8 cellular contexts compared by ENCODE assay signal in genomic region chr19:10292789-10293636, GRCh38. TPM values are rescaled to one million over a fixed set of nuclear protein-coding genes. Genes with fewer than 3 reads are reported as not detected.
A peak's percentile ranks its signal among the peaks of the same experiment; 100 is the strongest.
DNase-seq lines count a peak whose midpoint lies in the region; ATAC-seq and TF ChIP-seq lines count a peak whose summit lies in the region.

No MANE protein-coding gene starts in this region.

- POLR2A ChIA-PET in BJ (lab: Charles Lee): interaction anchor here (0.6 kb wide), 1 partner anchor 12 kb away, joined by 3 read pairs; no protein-coding TSS in a partner anchor

- H3K4me1 Mint-ChIP-seq in natural killer cell: peaks cover 42 to 62% of the 10 kb centered on the region in 2 donors

- H3K9me3 Mint-ChIP-seq in natural killer cell: no peaks in the 10 kb centered on the region

- peaks cover 7 to 34% of the 10 kb centered on the region in 2 donors for H3K27me3 Mint-ChIP-seq in natural killer cell (ENCODE audit: low read depth in 2 of 2)

- peak overlapping the region; percentile 86 for H3K4me3 Mint-ChIP-seq in natural killer cell

- ATAC-seq in natural killer cell (no peak), HG02678 (IDR thresholded peaks at IDR 0.05; ENCODE audit: unreplicated experiment) (no peak), GM18517 (IDR thresholded peaks at IDR 0.05; ENCODE audit: unreplicated experiment) (no peak), GM21825 (IDR thresholded peaks at IDR 0.05; ENCODE audit: unreplicated experiment) (no peak)

- peak overlapping the region; percentile 44 for H3K4me3 ChIP-seq in BJ (ENCODE audit: low read depth, low read length)
- peak overlapping the region; percentile 56 for H3K4me3 ChIP-seq in HUES6 (ENCODE audit: low read depth, low read length)
- peak overlapping the region; percentile 42 for H3K4me3 ChIP-seq in colonic mucosa

- H3K9me3 ChIP-seq in HUES6 (ENCODE audit: control insufficient read depth, insufficient read depth, low read depth, low read length) (no peaks in the 10 kb centered on the region), colonic mucosa (no peaks in the 10 kb centered on the region)

- TF ChIP-seq CTCF in BJ (IDR thresholded peaks at IDR 0.05; ENCODE audit: insufficient read depth, low read depth, low read length): no peak
- TF ChIP-seq CTCF in colonic mucosa (IDR thresholded peaks at IDR 0.05): no peak
- no peak for TF ChIP-seq CTCF in natural killer cell (IDR thresholded peaks at IDR 0.05)

- CTCF ChIA-PET in BJ (lab: Yijun Ruan, JAX): no interaction called here

- H3K36me3 ChIP-seq in BJ (ENCODE audit: control insufficient read depth, insufficient read depth, low read length) (peaks cover 1% of the 10 kb centered on the region), HUES6 (ENCODE audit: control insufficient read depth, insufficient read depth, low read length) (no peaks in the 10 kb centered on the region), colonic mucosa (no peaks in the 10 kb centered on the region)

- H3K27ac ChIP-seq in HUES6 (ENCODE audit: low read depth, low read length) (no peak overlapping the region), colonic mucosa (no peak overlapping the region)

- H3K4me1 ChIP-seq in HUES6 (ENCODE audit: control insufficient read depth, insufficient read depth, low read length): peaks cover 31% of the 10 kb centered on the region
- H3K4me1 ChIP-seq in colonic mucosa: peaks cover 44% of the 10 kb centered on the region

- peak overlapping the region; percentile 63 to 71 for H3K27ac Mint-ChIP-seq in natural killer cell

- DNase-seq in BJ (ENCODE audit: low read depth): no peak
- DNase-seq in colonic mucosa: no peak
- DNase-seq in natural killer cell: no peak
- DNase-seq in anterior cingulate cortex (lab: John Stamatoyannopoulos, UW): no peak

- intact Hi-C loops in colonic mucosa (cut with DNase I): no loop called here
- intact Hi-C loops in natural killer cell (cut with micrococcal nuclease): loop anchor here (5.0 kb wide), 1 partner anchor 219 kb away; no protein-coding TSS in a partner anchor

- H3K9ac ChIP-seq in HUES6 (ENCODE audit: low read length) (no peak overlapping the region), colonic mucosa (ENCODE audit: low read depth in 2 of 2, low read length in 2 of 2) (peak overlapping the region in 1 of 2 donors; percentile 5)

- H3K27me3 ChIP-seq in BJ (ENCODE audit: control insufficient read depth, insufficient read depth, low read length): peaks cover 8% of the 10 kb centered on the region
- H3K27me3 ChIP-seq in HUES6 (ENCODE audit: control insufficient read depth, insufficient read depth, low read length): peaks cover 91% of the 10 kb centered on the region
- peaks cover 81% of the 10 kb centered on the region for H3K27me3 ChIP-seq in colonic mucosa

- no peaks in the 10 kb centered on the region for H3K36me3 Mint-ChIP-seq in natural killer cell

RNA-seq across cellular contexts. Expression of gene ICAM5, which starts 3.3 kb away (rescaled TPM):
- polyA plus RNA-seq in BJ (2011; rRNA removed): 6.7 and 9.2 TPM in 2 replicates
- 1.8 and 1.9 TPM in 2 replicates for polyA minus RNA-seq in BJ (2011; rRNA and poly(A)+ RNA removed)
- total RNA-seq in colonic mucosa: 1 to 10 TPM in 1 of 2 donors, under 1 TPM in 1; 0.74 to 1.3 TPM
- 1 to 10 TPM; 1.1 to 1.6 (median 1.5) TPM for total RNA-seq in natural killer cell

RNA-seq across cellular contexts. Expression of gene ICAM4, which starts 6.3 kb away (rescaled TPM):
- polyA plus RNA-seq in BJ (2011; rRNA removed): 1.1 and 1.5 TPM in 2 replicates
- 0.24 and 0.46 TPM in 2 replicates for polyA minus RNA-seq in BJ (2011; rRNA and poly(A)+ RNA removed)
- total RNA-seq in colonic mucosa: under 1 TPM; 0.19 to 0.37 TPM
- 1 to 10 TPM; 1.3 to 3.6 (median 3.0) TPM for total RNA-seq in natural killer cell

RNA-seq across cellular contexts. Expression of gene ZGLP1, which starts 16.6 kb away (rescaled TPM):
- 1.2 TPM in 2 replicates for polyA plus RNA-seq in BJ (2011; rRNA removed)
- 1.1 TPM in 1 of 2 replicates, not detected in the other for polyA minus RNA-seq in BJ (2011; rRNA and poly(A)+ RNA removed)
- total RNA-seq in colonic mucosa: 1 to 10 TPM in 1 of 2 donors, under 1 TPM in 1; 0.96 to 5.1 TPM
- 1 to 10 TPM; 1.4 to 2.2 (median 1.9) TPM for total RNA-seq in natural killer cell

RNA-seq across cellular contexts. Expression of gene ICAM1, which starts 22.1 kb away (rescaled TPM):
- 42.5 and 55.9 TPM in 2 replicates for polyA plus RNA-seq in BJ (2011; rRNA removed)
- polyA minus RNA-seq in BJ (2011; rRNA and poly(A)+ RNA removed): 31.9 and 34.6 TPM in 2 replicates
- total RNA-seq in colonic mucosa (10 to 100 TPM in 1 of 2 donors, 1 to 10 TPM in 1; 3.5 to 13.1 TPM), natural killer cell (10 to 100 TPM; 33.1 to 73.7 (median 56.5) TPM)

RNA-seq across cellular contexts. Expression of gene FDX2, which starts 22.8 kb away (rescaled TPM):
- polyA plus RNA-seq in BJ (2011; rRNA removed): 25.6 and 40.1 TPM in 2 replicates
- polyA minus RNA-seq in BJ (2011; rRNA and poly(A)+ RNA removed): 12.8 and 20.1 TPM in 2 replicates
- total RNA-seq in colonic mucosa (10 to 100 TPM; 10.7 to 19.8 TPM), natural killer cell (1 to 10 TPM; 1.7 to 4.1 (median 4.0) TPM)
